Comparison of ENCODE assay signal across 11 cellular contexts in the genomic region with DNA sequence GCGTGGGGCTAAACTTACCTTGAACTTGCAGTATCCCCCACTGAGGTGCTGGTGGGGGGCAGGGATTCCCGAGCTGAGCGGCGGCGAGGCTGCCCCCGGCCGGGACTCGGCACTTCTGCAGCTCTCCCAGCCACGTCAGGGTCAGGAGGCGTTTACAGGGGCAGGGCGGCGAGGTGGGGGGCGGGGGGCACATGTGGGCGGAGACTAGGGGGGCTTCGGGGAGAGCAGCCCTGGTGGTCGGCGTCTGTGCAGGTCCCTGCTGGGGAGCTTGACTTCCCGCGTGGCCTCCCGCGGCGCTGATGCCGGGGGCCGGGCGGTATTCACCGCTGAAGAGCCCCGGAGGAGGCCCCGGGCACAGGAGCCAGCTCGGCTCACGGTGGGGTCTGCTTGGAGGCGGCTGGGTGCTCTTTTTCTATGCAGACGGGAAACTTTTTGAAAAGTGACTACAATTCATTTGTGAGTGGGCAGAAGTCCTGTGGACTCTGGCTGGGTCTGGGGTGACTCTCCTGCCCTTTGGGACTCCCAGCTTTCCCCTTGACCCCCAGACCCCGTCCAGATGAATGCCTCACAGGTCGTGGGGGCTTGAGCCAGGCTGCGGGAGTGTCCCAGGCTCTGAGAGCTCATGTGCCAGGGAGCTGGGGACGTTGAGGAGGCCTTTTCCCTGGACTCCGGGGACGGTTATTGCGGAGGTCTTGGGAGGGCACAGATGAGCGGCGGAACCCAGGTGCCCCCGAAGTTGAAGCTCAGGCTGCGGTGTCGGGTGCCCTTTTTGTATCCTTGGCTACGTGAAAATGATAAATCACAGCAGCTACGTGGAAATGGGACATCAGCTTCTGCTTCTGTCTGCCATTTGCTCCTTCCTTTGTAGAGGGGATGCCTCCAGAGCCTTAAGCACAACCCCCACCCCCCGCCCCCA.
DNase-seq lines count a peak whose midpoint lies in the region; ATAC-seq and TF ChIP-seq lines count a peak whose summit lies in the region.
"Had no signal": no experiment of that assay in that cellular context is flagged by ENCODE, and none has a peak within 500 bp of the region (broad histone marks: within the 10 kb centered on the region; RNA-seq: fewer than 3 reads in every experiment).

No MANE protein-coding gene starts in this region.

- no peak overlapping the region for H3K27ac ChIP-seq in CD4-positive, CD25-positive, alpha-beta regulatory T cell (ENCODE audit: insufficient read depth, low read length, poor library complexity, severe bottlenecking)
- H3K27ac ChIP-seq in HUES6 (ENCODE audit: low read depth, low read length) (no peak overlapping the region), psoas muscle (peak overlapping the region; percentile 92)

- H3K9ac ChIP-seq in HUES6 (ENCODE audit: low read length), result no peak overlapping the region

- peak in 1 of 3 donors; percentile 11 for DNase-seq in CD4-positive, CD25-positive, alpha-beta regulatory T cell
- DNase-seq in germinal center (ENCODE audit: low spot score) (peak; percentile 24), psoas muscle (no peak), T1000 (lab: John Stamatoyannopoulos, UW) (no peak), osteocyte (ENCODE audit: extremely low spot score, unreplicated experiment) (no peak), UCSD-AML1 (lab: John Stamatoyannopoulos, UW; ENCODE audit: unreplicated experiment) (no peak)
- DNase-seq: HCEC 1CT, NCI-H1694 treated with DMSO at 0.1 percent for 48 hours, SW 1271 had no signal

- H3K36me3 Mint-ChIP-seq in CD4-positive, CD25-positive, alpha-beta regulatory T cell, result no peaks in the 10 kb centered on the region
- no peaks in the 10 kb centered on the region for H3K36me3 Mint-ChIP-seq in osteocyte (ENCODE audit: unreplicated experiment)

- intact Hi-C loops in psoas muscle (cut with DNase I), result loop anchor here (2.0 to 5.0 kb wide), 2 partner anchors 15 to 49 kb away; no protein-coding TSS in a partner anchor

- H3K9me3 Mint-ChIP-seq in CD4-positive, CD25-positive, alpha-beta regulatory T cell, result peaks cover 0 to 2% (median 0%) of the 10 kb centered on the region in 7 donors
- H3K9me3 Mint-ChIP-seq in osteocyte (ENCODE audit: unreplicated experiment), result no peaks in the 10 kb centered on the region

- H3K27me3 ChIP-seq in CD4-positive, CD25-positive, alpha-beta regulatory T cell (ENCODE audit: control insufficient read depth, insufficient read depth, low read length), result no peaks in the 10 kb centered on the region
- H3K27me3 ChIP-seq in HUES6 (ENCODE audit: control insufficient read depth, insufficient read depth, low read length) (peaks cover 57% of the 10 kb centered on the region), psoas muscle (ENCODE audit: insufficient read depth in 3 of 3, low read length in 2 of 3) (peaks cover 0 to 5% (median 0%) of the 10 kb centered on the region in 3 donors)

- no peak overlapping the region for H3K4me3 ChIP-seq in CD4-positive, CD25-positive, alpha-beta regulatory T cell (ENCODE audit: low read depth, low read length)
- H3K4me3 ChIP-seq in HUES6 (ENCODE audit: low read depth, low read length) (peak overlapping the region; percentile 56), psoas muscle (peak overlapping the region; percentile 79)

- 7 to 16% (median 8%) methylated on average over 39 to 47 of the region's 47 CpGs for WGBS in psoas muscle, 3 donors

- H3K4me1 Mint-ChIP-seq in CD4-positive, CD25-positive, alpha-beta regulatory T cell, result peaks cover 0 to 11% (median 0%) of the 10 kb centered on the region in 4 donors
- H3K4me1 Mint-ChIP-seq in osteocyte (ENCODE audit: unreplicated experiment), result peaks cover 4% of the 10 kb centered on the region

- no peak overlapping the region for H3K27ac Mint-ChIP-seq in CD4-positive, CD25-positive, alpha-beta regulatory T cell
- H3K27ac Mint-ChIP-seq in osteocyte (ENCODE audit: unreplicated experiment), result no peak overlapping the region

- peaks cover 14% of the 10 kb centered on the region for H3K4me1 ChIP-seq in CD4-positive, CD25-positive, alpha-beta regulatory T cell (ENCODE audit: control insufficient read depth, insufficient read depth, low read length, poor library complexity, severe bottlenecking)
- H3K4me1 ChIP-seq in HUES6 (ENCODE audit: control insufficient read depth, insufficient read depth, low read length), result peaks cover 5% of the 10 kb centered on the region
- peaks cover 25% of the 10 kb centered on the region for H3K4me1 ChIP-seq in psoas muscle

- ATAC-seq in CD4-positive, CD25-positive, alpha-beta regulatory T cell (ENCODE audit: low read depth in 2 of 2), result no peak
- ATAC-seq in psoas muscle (no peak), GM21528 (IDR thresholded peaks at IDR 0.05; ENCODE audit: low FRiP score, unreplicated experiment) (no peak)

- H3K36me3 ChIP-seq in CD4-positive, CD25-positive, alpha-beta regulatory T cell (ENCODE audit: control insufficient read depth, insufficient read depth, low read length), result no peaks in the 10 kb centered on the region
- H3K36me3 ChIP-seq in HUES6 (ENCODE audit: control insufficient read depth, insufficient read depth, low read length), result no peaks in the 10 kb centered on the region
- H3K36me3 ChIP-seq in psoas muscle (ENCODE audit: insufficient read depth in 1 of 2, low read depth in 1 of 2), result peaks cover 0 to 6% of the 10 kb centered on the region in 2 donors

- H3K4me3 Mint-ChIP-seq in CD4-positive, CD25-positive, alpha-beta regulatory T cell, result peak overlapping the region in 3 of 4 donors; percentile 36 to 54 (median 48)
- no peak overlapping the region for H3K4me3 Mint-ChIP-seq in osteocyte (ENCODE audit: unreplicated experiment)

- no peaks in the 10 kb centered on the region for H3K9me3 ChIP-seq in CD4-positive, CD25-positive, alpha-beta regulatory T cell (ENCODE audit: control insufficient read depth in 2 of 2, low read length in 2 of 2)
- no peaks in the 10 kb centered on the region for H3K9me3 ChIP-seq in HUES6 (ENCODE audit: control insufficient read depth, insufficient read depth, low read depth, low read length)
- no peaks in the 10 kb centered on the region for H3K9me3 ChIP-seq in psoas muscle

- H3K27me3 Mint-ChIP-seq in CD4-positive, CD25-positive, alpha-beta regulatory T cell, result peaks cover 34% of the 10 kb centered on the region
- H3K27me3 Mint-ChIP-seq in osteocyte (ENCODE audit: unreplicated experiment), result peaks cover 28% of the 10 kb centered on the region

- TF ChIP-seq CTCF in psoas muscle (IDR thresholded peaks at IDR 0.05), result no peak
- no peak for TF ChIP-seq CTCF in osteocyte (IDR thresholded peaks at IDR 0.05)
